8 cellular contexts compared by ENCODE assay signal in the genomic region with DNA sequence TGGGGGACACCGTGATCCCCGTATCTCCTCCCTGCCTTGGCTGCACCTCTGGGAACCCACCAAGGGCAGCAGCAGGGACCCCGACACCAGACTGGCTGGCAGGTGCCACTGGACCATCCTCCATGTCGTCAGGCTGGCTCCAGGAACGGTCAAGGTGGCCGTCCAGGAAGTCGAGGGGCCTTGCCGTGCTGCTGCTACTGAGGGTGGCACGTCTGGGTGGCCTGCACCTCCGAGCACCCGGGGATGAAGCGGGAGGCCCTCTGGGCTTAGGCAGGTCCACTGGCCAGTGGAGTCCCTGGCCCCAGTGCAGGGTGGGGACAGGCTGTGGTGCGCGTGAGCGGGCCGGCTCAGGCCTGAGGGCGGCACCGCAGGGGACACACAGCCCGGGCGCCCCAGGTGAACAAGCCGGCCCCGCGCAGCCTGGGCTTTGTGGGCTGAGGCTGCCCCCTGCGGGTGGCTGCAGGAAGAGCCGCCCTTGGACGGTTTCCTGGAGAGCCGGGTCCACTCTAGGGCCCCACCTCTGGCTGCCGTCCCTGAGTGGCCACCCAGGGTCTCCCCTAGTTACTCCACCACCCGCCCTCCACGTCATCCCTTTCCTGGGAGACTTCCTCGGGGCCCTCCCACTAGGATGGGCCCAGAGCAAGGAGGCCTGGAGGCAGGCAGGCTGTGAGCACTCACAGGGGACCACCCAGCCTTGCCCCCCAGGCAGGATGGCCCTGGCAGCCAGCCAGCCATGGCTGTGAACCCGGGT. TPM values are rescaled to one million over a fixed set of nuclear protein-coding genes. Genes with fewer than 3 reads are reported as not detected.
DNase-seq lines count a peak whose midpoint lies in the region; ATAC-seq and TF ChIP-seq lines count a peak whose summit lies in the region.

No MANE protein-coding gene starts in this region.

- no peak overlapping the region for H3K9ac ChIP-seq in mesendoderm (ENCODE audit: low read length)

- H4K8ac ChIP-seq in mesendoderm (ENCODE audit: low read depth, low read length), result no peak overlapping the region

- H3K4me3 ChIP-seq in LNCaP clone FGC (ENCODE audit: low read depth, low read length), result no peak overlapping the region
- H3K4me3 ChIP-seq in mesendoderm (ENCODE audit: low read length), result no peak overlapping the region

- no peak overlapping the region for H3K27ac ChIP-seq in mesendoderm (ENCODE audit: low read depth, low read length)

- TF ChIP-seq CTCF in LNCaP clone FGC (IDR thresholded peaks at IDR 0.05; ENCODE audit: control insufficient read depth, extremely low read depth, insufficient read depth), result peak; percentile 71

- no peak overlapping the region for H3K18ac ChIP-seq in mesendoderm (ENCODE audit: low read length)

- H3K4ac ChIP-seq in mesendoderm (ENCODE audit: low read depth, low read length), result no peak overlapping the region

- no peak overlapping the region for H2AK5ac ChIP-seq in mesendoderm (ENCODE audit: low read length)

- no peak overlapping the region for H2BK15ac ChIP-seq in mesendoderm (replicated peaks; ENCODE audit: low read depth)

- H4K5ac ChIP-seq in mesendoderm (ENCODE audit: low read length), result no peak overlapping the region

- no peak overlapping the region for H2BK5ac ChIP-seq in mesendoderm (ENCODE audit: low read length)

- H3K27me3 ChIP-seq in mesendoderm (ENCODE audit: insufficient read depth, low read length, poor library complexity), result no peaks in the 10 kb centered on the region

- H3K79me2 ChIP-seq in mesendoderm (ENCODE audit: control insufficient read depth, insufficient read depth, low read length), result no peaks in the 10 kb centered on the region

- no peaks in the 10 kb centered on the region for H3K36me3 ChIP-seq in mesendoderm (ENCODE audit: control insufficient read depth, insufficient read depth, low read length)

- WGBS in mesendoderm (ENCODE audit: extremely low coverage, insufficient coverage, low lambda C conversion rate), result no CpG with 5 or more reads among the region's 32 CpGs

- H3K56ac ChIP-seq in mesendoderm (ENCODE audit: low read length), result no peak overlapping the region

- H2BK120ac ChIP-seq in mesendoderm (ENCODE audit: low read depth, low read length), result no peak overlapping the region

- DNase-seq in GDM1 (lab: John Stamatoyannopoulos, UW) (peak; percentile 2), LNCaP clone FGC (ENCODE audit: low read depth) (no peak), ecto neural progenitor cell (ENCODE audit: low spot score) (peak; percentile 86), mesendoderm (peak; percentile 66), middle frontal gyrus (ENCODE audit: extremely low spot score, low spot score) (no peak)
- peak; percentile 66 to 69 for DNase-seq in activated CD4-positive, alpha-beta T cell treated with anti-CD3 and anti-CD28 coated beads, Interleukin-2, amount 50 U/mL, for 48 hours
- DNase-seq in stimulated activated CD8-positive, alpha-beta memory T cell treated with anti-CD3 and anti-CD28 coated beads, Interleukin-7, amount 100 ng/mL, for 48 hours (ENCODE audit: extremely low read depth in 1 of 2, low read depth in 1 of 2), result peak; percentile 20 to 24

- no peak for ATAC-seq in GM21717 (IDR thresholded peaks at IDR 0.05; ENCODE audit: unreplicated experiment)

- no peaks in the 10 kb centered on the region for H3K4me1 ChIP-seq in mesendoderm (ENCODE audit: control insufficient read depth, low read depth, low read length)

- peak overlapping the region; percentile 89 for H3K23ac ChIP-seq in mesendoderm (ENCODE audit: low read length)

- no peaks in the 10 kb centered on the region for H3K79me1 ChIP-seq in mesendoderm (ENCODE audit: low read length)

- H3K4me2 ChIP-seq in mesendoderm (ENCODE audit: low read length), result no peak overlapping the region

RNA-seq across cellular contexts. Expression of gene ZC3H18, which starts 42.8 kb away (rescaled TPM):
- 44.2 TPM for polyA plus RNA-seq in mesendoderm (2013, experiment 1 of 2)
- polyA plus RNA-seq in mesendoderm (2013, experiment 2 of 2), result 44.8 TPM

Comparison
In these comparisons a context has a peak if more than half of its experiments do, and no peak if none do; other contexts are left out.
1. DNase-seq: peak in GDM1 (single experiment), activated CD4-positive, alpha-beta T cell treated with anti-CD3 and anti-CD28 coated beads, Interleukin-2, amount 50 U/mL, for 48 hours (2 of 2), ecto neural progenitor cell (single experiment), mesendoderm (single experiment) and stimulated activated CD8-positive, alpha-beta memory T cell treated with anti-CD3 and anti-CD28 coated beads, Interleukin-7, amount 100 ng/mL, for 48 hours (2 of 2); none in LNCaP clone FGC (single experiment) and middle frontal gyrus (single experiment).